ENCODE assay signal across 30 cellular contexts in genomic region chr12:86228656-86229055, GRCh38. TPM values are rescaled to one million over a fixed set of nuclear protein-coding genes. Genes with fewer than 3 reads are reported as not detected.
A peak's percentile ranks its signal among the peaks of the same experiment; 100 is the strongest.
DNase-seq lines count a peak whose midpoint lies in the region; ATAC-seq, FAIRE-seq and TF ChIP-seq lines count a peak whose summit lies in the region.
"Had no signal": no experiment of that assay in that cellular context is flagged by ENCODE, and none has a peak within 500 bp of the region (broad histone marks: within the 10 kb centered on the region; RNA-seq: fewer than 3 reads in every experiment).

No MANE protein-coding gene starts in this region.

- H3K36me3 ChIP-seq in pancreas = no peaks in the 10 kb centered on the region
- H3K36me3 ChIP-seq in heart left ventricle = no peaks in the 10 kb centered on the region
- H3K36me3 ChIP-seq: BLaER1 treated with 17β-estradiol and CSF1 and Interleukin-3, amounts not matched to agents 10 nM and 100 nM; SJSA1 had no signal

- peak; percentile 74 for DNase-seq in Caki2 (ENCODE audit: low read depth)
- peak; percentile 10 for DNase-seq in fibroblast of the aortic adventitia (ENCODE audit: low read depth)
- DNase-seq in pancreas = no peak
- DNase-seq in anterior cingulate cortex (lab: John Stamatoyannopoulos, UW) = no peak
- no peak for DNase-seq in heart left ventricle
- DNase-seq: AML-193; CD4-positive, alpha-beta memory T cell; COR-L47; DMS79 treated with DMSO at 0.1 percent for 48 hours; GF-D8; Kasumi-1; NCI-H1105; NCI-H1436 treated with DMSO at 0.1 percent for 48 hours; NCI-H187 treated with DMSO at 0.1 percent for 48 hours; NCI-H446 treated with DMSO at 0.1 percent for 48 hours; NCI-H526; PC-9; Right ventricle myocardium superior; RPMI8226 had no signal

- intact Hi-C loops in pancreas (cut with DNase I) = no loop called here
- intact Hi-C loops in heart left ventricle (cut with DNase I) = no loop called here

- in situ Hi-C loops in Caki2 (cut with HindIII; ENCODE audit: low pct_unique_long_range_greater_than_20kb, low sequenced_read_pairs) = no loop called here

- H3K4me3 ChIP-seq in fibroblast of the aortic adventitia (ENCODE audit: low read depth, low read length) (no peak overlapping the region), pancreas (no peak overlapping the region), heart left ventricle (no peak overlapping the region)
- H3K4me3 ChIP-seq: BLaER1 treated with 17β-estradiol and CSF1 and Interleukin-3, amounts not matched to agents 10 nM and 100 nM; K562; PC-9; SJSA1 had no signal

- H3K9me3 ChIP-seq in pancreas (no peaks in the 10 kb centered on the region), heart left ventricle (peaks cover 0 to 15% (median 0%) of the 10 kb centered on the region in 12 donors)
- H3K9me3 ChIP-seq: SJSA1 had no signal

- no peak for TF ChIP-seq POLR2A in heart left ventricle (IDR thresholded peaks at IDR 0.05)

- TF ChIP-seq CTCF in VCaP (conservative IDR thresholded peaks at IDR 0.05) = no peak
- no peak for TF ChIP-seq CTCF in fibroblast of the aortic adventitia (IDR thresholded peaks at IDR 0.05; ENCODE audit: insufficient read depth, low read length)
- TF ChIP-seq CTCF in pancreas (IDR thresholded peaks at IDR 0.05) = no peak
- TF ChIP-seq CTCF in heart left ventricle (IDR thresholded peaks at IDR 0.05) = no peak

- no peaks in the 10 kb centered on the region for H3K27me3 ChIP-seq in pancreas
- H3K27me3 ChIP-seq in heart left ventricle = no peaks in the 10 kb centered on the region
- H3K27me3 ChIP-seq: BLaER1 treated with 17β-estradiol and CSF1 and Interleukin-3, amounts not matched to agents 10 nM and 100 nM; SJSA1 had no signal

- FAIRE-seq in pancreas (lab: Jason Lieb, UNC) = peak; percentile 26
- FAIRE-seq: GM12891, HepG2, K562 had no signal

- no peak for ATAC-seq in pancreas
- ATAC-seq in heart left ventricle = no peak
- no peak for ATAC-seq in HG02588 (IDR thresholded peaks at IDR 0.05; ENCODE audit: unreplicated experiment)
- ATAC-seq: HepG2, K562 had no signal

- no peaks in the 10 kb centered on the region for H3K4me1 ChIP-seq in pancreas
- H3K4me1 ChIP-seq in heart left ventricle = no peaks in the 10 kb centered on the region
- H3K4me1 ChIP-seq: SJSA1 had no signal

- H3K27ac ChIP-seq in VCaP (peak overlapping the region; percentile 1; the same call in 1 of the 2 replicates), pancreas (no peak overlapping the region), heart left ventricle (no peak overlapping the region)
- H3K27ac ChIP-seq: BLaER1 treated with 17β-estradiol and CSF1 and Interleukin-3, amounts not matched to agents 10 nM and 100 nM; PC-9; SJSA1 had no signal

RNA-seq across cellular contexts. Expression of gene MGAT4C, which starts 27.5 kb away (rescaled TPM):
- total RNA-seq in Caki2 (2014; rRNA removed; shearing (Covaris generic); ENCODE audit: low replicate concordance) = not detected in 2 replicates
- total RNA-seq in fibroblast of the aortic adventitia (ENCODE audit: low replicate concordance) (under 0.01 and 0.09 TPM in 2 replicates), pancreas (under 1 TPM; 0.06 to 0.55 (median 0.19) TPM), heart left ventricle (10 to 100 TPM in 1 of 9 donors, 1 to 10 TPM in 7, under 1 TPM in 1; 0.13 to 15.5 (median 5.4) TPM)
- polyA plus RNA-seq in pancreas (under 1 TPM; 0.57 to 0.92 TPM), heart left ventricle (under 1 TPM; 0.57 to 0.76 TPM)
- total RNA-seq: A172; CD4-positive, alpha-beta memory T cell; HepG2; HT1080; K562; M059J; PC-9; SJSA1 had no signal
- polyA plus RNA-seq: AG04450; CD4-positive, alpha-beta memory T cell; HepG2; K562 had no signal

Comparison
In these comparisons a context has a peak if more than half of its experiments do, and no peak if none do; other contexts are left out.
1. DNase-seq: peak in Caki2 (single experiment) and fibroblast of the aortic adventitia (single experiment); none in pancreas (0 of 6), anterior cingulate cortex (0 of 58) and heart left ventricle (0 of 5).